Comparison of ENCODE assay signal across 23 cellular contexts in the genomic region with DNA sequence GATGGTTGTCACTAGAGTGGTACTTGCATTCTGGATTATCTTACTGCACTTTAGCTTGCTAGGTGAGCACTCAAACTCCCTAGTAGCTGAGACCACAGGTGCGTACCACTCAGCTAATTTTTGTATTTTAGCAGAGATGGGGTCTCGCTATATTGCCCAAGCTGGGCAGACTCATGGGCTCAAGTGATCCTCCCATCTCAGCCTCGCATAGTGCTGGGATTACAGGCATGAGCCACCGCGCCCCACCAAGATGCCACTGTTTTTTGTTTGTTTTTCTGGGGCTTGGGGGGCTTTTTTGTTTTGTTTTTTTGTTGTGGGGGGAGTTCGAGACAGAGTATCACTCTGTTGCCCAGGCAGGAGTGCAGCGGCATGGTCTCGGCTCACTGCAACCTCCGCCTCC. TPM values are rescaled to one million over a fixed set of nuclear protein-coding genes. Genes with fewer than 3 reads are reported as not detected.
"Had no signal": no experiment of that assay in that cellular context is flagged by ENCODE, and none has a peak within 500 bp of the region (broad histone marks: within the 10 kb centered on the region; RNA-seq: fewer than 3 reads in every experiment).

No MANE protein-coding gene starts in this region.

- H3K36me3 Mint-ChIP-seq: stimulated activated effector memory CD8-positive, alpha-beta T cell treated with anti-CD3 and anti-CD28 coated beads, Interleukin-12 subunit alpha, Interleukin-12 subunit beta, amount 100 ng/mL, for 72 hours had no signal

- H3K4me3 Mint-ChIP-seq: naive thymus-derived CD8-positive, alpha-beta T cell; nephron; neural crest cell; stimulated activated effector memory CD8-positive, alpha-beta T cell treated with anti-CD3 and anti-CD28 coated beads, Interleukin-12 subunit alpha, Interleukin-12 subunit beta, amount 100 ng/mL, for 72 hours; stimulated activated naive CD8-positive, alpha-beta T cell treated with anti-CD3 and anti-CD28 coated beads, Interleukin-15, Interleukin-2, amounts not matched to agents 100 ng/mL and 50 ng/mL, for 24 hours; type B pancreatic cell had no signal

- H3K36me3 ChIP-seq: left lung, lower lobe of right lung, pancreas, sigmoid colon, spleen, tibial nerve, uterus had no signal

- H3K4me3 ChIP-seq: left lung, lower lobe of right lung, pancreas, psoas muscle, sigmoid colon, spleen, tibial nerve, uterus had no signal

- H3K27me3 ChIP-seq: left lung, pancreas, sigmoid colon, spleen, tibial nerve, uterus had no signal

- H3K27ac Mint-ChIP-seq: nephron; stimulated activated effector memory CD8-positive, alpha-beta T cell treated with anti-CD3 and anti-CD28 coated beads, Interleukin-12 subunit alpha, Interleukin-12 subunit beta, amount 100 ng/mL, for 72 hours; stimulated activated naive CD8-positive, alpha-beta T cell treated with anti-CD3 and anti-CD28 coated beads, Interleukin-15, Interleukin-2, amounts not matched to agents 100 ng/mL and 50 ng/mL, for 24 hours had no signal

- H3K4me1 ChIP-seq: lower lobe of right lung, pancreas, psoas muscle, uterus had no signal

- H3K9me3 Mint-ChIP-seq: stimulated activated naive CD8-positive, alpha-beta T cell treated with anti-CD3 and anti-CD28 coated beads, Interleukin-15, Interleukin-2, amounts not matched to agents 100 ng/mL and 50 ng/mL, for 24 hours; type B pancreatic cell had no signal

- H3K9me3 ChIP-seq: left lung, lower lobe of right lung, pancreas, psoas muscle, sigmoid colon, spleen, tibial nerve, uterus had no signal

- H3K27ac ChIP-seq: left lung, lower lobe of right lung, pancreas, psoas muscle, sigmoid colon, spleen, tibial nerve, uterus had no signal

- H3K27me3 Mint-ChIP-seq: naive thymus-derived CD8-positive, alpha-beta T cell; stimulated activated naive CD8-positive, alpha-beta T cell treated with anti-CD3 and anti-CD28 coated beads, Interleukin-15, Interleukin-2, amounts not matched to agents 100 ng/mL and 50 ng/mL, for 24 hours had no signal

- H3K4me1 Mint-ChIP-seq: nephron had no signal

RNA-seq across cellular contexts. Expression of a gene that starts 17.8 kb away (rescaled TPM):
- total RNA-seq: osteoblast, psoas muscle had no signal

RNA-seq across cellular contexts. Expression of a gene that starts 33.0 kb away (rescaled TPM):
- total RNA-seq: left lung; liver; lower lobe of right lung; mammary epithelial cell; mucosa of gallbladder; naive thymus-derived CD8-positive, alpha-beta T cell; neural crest cell; osteoblast; pancreas; psoas muscle; sigmoid colon; spleen; subcutaneous adipose tissue; temporal lobe; tibial nerve; ureter; uterus had no signal
- polyA plus RNA-seq: keratinocyte; liver; mammary epithelial cell; naive thymus-derived CD8-positive, alpha-beta T cell; pancreas; psoas muscle; small intestine; spleen had no signal
